In genomic region chr6:162421004-162421403, GRCh38 we compare ENCODE assay signal across 14 cellular contexts.
DNase-seq lines count a peak whose midpoint lies in the region; TF ChIP-seq lines count a peak whose summit lies in the region.
"Had no signal": no experiment of that assay in that cellular context is flagged by ENCODE, and none has a peak within 500 bp of the region (broad histone marks: within the 10 kb centered on the region; RNA-seq: fewer than 3 reads in every experiment).

No MANE protein-coding gene starts in this region.

- no peaks in the 10 kb centered on the region for H3K4me1 Mint-ChIP-seq in activated T-helper 2 cell treated with anti-CD3 and anti-CD28 coated beads, Interferon-gamma antibody, Interleukin-2, Interleukin-4, amounts not matched to agents 10 μg/mL and 5 μg/mL and 100 μg/mL, durations not matched to agents 14 hours and 24 hours and 36 hours (ENCODE audit: low read depth)

- no peak overlapping the region for H3K27ac Mint-ChIP-seq in activated T-helper 2 cell treated with anti-CD3 and anti-CD28 coated beads, Interferon-gamma antibody, Interleukin-2, Interleukin-4, amounts not matched to agents 10 μg/mL and 5 μg/mL and 100 μg/mL, durations not matched to agents 14 hours and 24 hours and 36 hours
- H3K27ac Mint-ChIP-seq: CD4-positive, alpha-beta T cell; CD8-positive, alpha-beta T cell had no signal

- intact Hi-C loops in activated T-helper 2 cell treated with anti-CD3 and anti-CD28 coated beads, Interferon-gamma antibody, Interleukin-2, Interleukin-4, amounts not matched to agents 10 μg/mL and 5 μg/mL and 100 μg/mL, durations not matched to agents 14 hours and 24 hours and 36 hours (cut with micrococcal nuclease), result no loop called here

- H3K4me1 ChIP-seq in BE2C, result peaks cover 17% of the 10 kb centered on the region
- H3K4me1 ChIP-seq: BLaER1 treated with 17β-estradiol and CSF1 and Interleukin-3, amounts not matched to agents 10 nM and 100 nM; Caco-2 had no signal

- H3K27me3 Mint-ChIP-seq in activated T-helper 2 cell treated with anti-CD3 and anti-CD28 coated beads, Interferon-gamma antibody, Interleukin-2, Interleukin-4, amounts not matched to agents 10 μg/mL and 5 μg/mL and 100 μg/mL, durations not matched to agents 14 hours and 24 hours and 36 hours (ENCODE audit: low read depth), result no peaks in the 10 kb centered on the region
- H3K27me3 Mint-ChIP-seq: CD4-positive, alpha-beta T cell had no signal

- no peak overlapping the region for H3K4me3 ChIP-seq in BE2C (ENCODE audit: low read depth, low read length)
- H3K4me3 ChIP-seq: BLaER1 treated with 17β-estradiol and CSF1 and Interleukin-3, amounts not matched to agents 10 nM and 100 nM had no signal

- no peaks in the 10 kb centered on the region for H3K36me3 ChIP-seq in BE2C
- H3K36me3 ChIP-seq: BLaER1 treated with 17β-estradiol and CSF1 and Interleukin-3, amounts not matched to agents 10 nM and 100 nM had no signal

- no peak for TF ChIP-seq CTCF in BE2C (IDR thresholded peaks at IDR 0.05; ENCODE audit: low read depth, low read length)

- no peak overlapping the region for H3K4me3 Mint-ChIP-seq in activated T-helper 2 cell treated with anti-CD3 and anti-CD28 coated beads, Interferon-gamma antibody, Interleukin-2, Interleukin-4, amounts not matched to agents 10 μg/mL and 5 μg/mL and 100 μg/mL, durations not matched to agents 14 hours and 24 hours and 36 hours (ENCODE audit: low read depth)
- H3K4me3 Mint-ChIP-seq: CD4-positive, alpha-beta T cell; CD8-positive, alpha-beta T cell had no signal

- DNase-seq in BE2C, result peak; percentile 58
- DNase-seq in SK-N-DZ (ENCODE audit: low spot score), result peak; percentile 73
- peak; percentile 11 for DNase-seq in renal cortical epithelial cell (ENCODE audit: low read depth)
- no peak for DNase-seq in activated T-helper 2 cell treated with anti-CD3 and anti-CD28 coated beads, Interferon-gamma antibody, Interleukin-2, Interleukin-4, amounts not matched to agents 10 μg/mL and 5 μg/mL and 100 μg/mL, durations not matched to agents 14 hours and 24 hours and 36 hours (ENCODE audit: low spot score)
- DNase-seq in NCI-H82 (lab: John Stamatoyannopoulos, UW), result no peak
- DNase-seq: 8988T; ACHN; Caco-2; Calu3; CD4-positive, alpha-beta T cell; CD8-positive, alpha-beta T cell; DMS79 treated with DMSO at 0.1 percent for 48 hours; GF-D8 had no signal

- no peaks in the 10 kb centered on the region for H3K36me3 Mint-ChIP-seq in activated T-helper 2 cell treated with anti-CD3 and anti-CD28 coated beads, Interferon-gamma antibody, Interleukin-2, Interleukin-4, amounts not matched to agents 10 μg/mL and 5 μg/mL and 100 μg/mL, durations not matched to agents 14 hours and 24 hours and 36 hours (ENCODE audit: low read depth)

- no peaks in the 10 kb centered on the region for H3K27me3 ChIP-seq in BE2C
- H3K27me3 ChIP-seq: BLaER1 treated with 17β-estradiol and CSF1 and Interleukin-3, amounts not matched to agents 10 nM and 100 nM had no signal

- H3K9me3 Mint-ChIP-seq in activated T-helper 2 cell treated with anti-CD3 and anti-CD28 coated beads, Interferon-gamma antibody, Interleukin-2, Interleukin-4, amounts not matched to agents 10 μg/mL and 5 μg/mL and 100 μg/mL, durations not matched to agents 14 hours and 24 hours and 36 hours, result no peaks in the 10 kb centered on the region
- H3K9me3 Mint-ChIP-seq: CD4-positive, alpha-beta T cell had no signal

- no peaks in the 10 kb centered on the region for H3K9me3 ChIP-seq in BE2C
- H3K9me3 ChIP-seq: BLaER1 treated with 17β-estradiol and CSF1 and Interleukin-3, amounts not matched to agents 10 nM and 100 nM; Caco-2 had no signal

Comparison
In these comparisons a context has a peak if more than half of its experiments do, and no peak if none do; other contexts are left out.
1. DNase-seq: peak in BE2C (single experiment), SK-N-DZ (single experiment) and renal cortical epithelial cell (single experiment); none in activated T-helper 2 cell treated with anti-CD3 and anti-CD28 coated beads, Interferon-gamma antibody, Interleukin-2, Interleukin-4, amounts not matched to agents 10 μg/mL and 5 μg/mL and 100 μg/mL, durations not matched to agents 14 hours and 24 hours and 36 hours (single experiment) and NCI-H82 (single experiment).